8 cellular contexts compared by ENCODE assay signal in genomic region chrX:131262738-131263679, GRCh38. TPM values are rescaled to one million over a fixed set of nuclear protein-coding genes. Genes with fewer than 3 reads are reported as not detected.
DNase-seq lines count a peak whose midpoint lies in the region; ATAC-seq and TF ChIP-seq lines count a peak whose summit lies in the region.

No MANE protein-coding gene starts in this region.

- ATAC-seq in gastrocnemius medialis: no peak

- H3K27ac ChIP-seq in esophagus squamous epithelium: no peak overlapping the region
- H3K27ac ChIP-seq in gastrocnemius medialis: no peak overlapping the region

- H3K4me3 ChIP-seq in esophagus squamous epithelium (no peak overlapping the region), gastrocnemius medialis (no peak overlapping the region)

- H3K4me3 Mint-ChIP-seq in activated CD4-positive, alpha-beta memory T cell treated with anti-CD3 and anti-CD28 coated beads, Interleukin-2, amount 10 ng/mL, durations not matched to agents 7 days and 5 days: no peak overlapping the region
- no peak overlapping the region for H3K4me3 Mint-ChIP-seq in neural crest cell

- H3K4me1 Mint-ChIP-seq in activated CD4-positive, alpha-beta memory T cell treated with anti-CD3 and anti-CD28 coated beads, Interleukin-2, amount 10 ng/mL, durations not matched to agents 7 days and 5 days: peaks cover 3% of the 10 kb centered on the region
- H3K4me1 Mint-ChIP-seq in neural crest cell: no peaks in the 10 kb centered on the region

- TF ChIP-seq POLR2A in esophagus squamous epithelium (IDR thresholded peaks at IDR 0.05) (no peak), gastrocnemius medialis (IDR thresholded peaks at IDR 0.05) (no peak)

- intact Hi-C loops in esophagus squamous epithelium (cut with DNase I): no loop called here
- intact Hi-C loops in gastrocnemius medialis (cut with DNase I; ENCODE audit: low total_unique reads): no loop called here

- H3K9me3 Mint-ChIP-seq in activated CD4-positive, alpha-beta memory T cell treated with anti-CD3 and anti-CD28 coated beads, Interleukin-2, amount 10 ng/mL, durations not matched to agents 7 days and 5 days: no peaks in the 10 kb centered on the region
- peaks cover 6% of the 10 kb centered on the region for H3K9me3 Mint-ChIP-seq in neural crest cell

- H3K4me1 ChIP-seq in esophagus squamous epithelium: no peaks in the 10 kb centered on the region
- H3K4me1 ChIP-seq in gastrocnemius medialis: no peaks in the 10 kb centered on the region

- CTCF ChIA-PET in activated CD4-positive, alpha-beta memory T cell treated with anti-CD3 and anti-CD28 coated beads, Interleukin-2, amount 10 ng/mL, durations not matched to agents 7 days and 5 days (lab: Charles Lee): interaction anchor here (0.7 kb wide), 1 partner anchor 102 kb away, joined by 3 read pairs; no protein-coding TSS in a partner anchor

- TF ChIP-seq CTCF in neural crest cell (conservative IDR thresholded peaks at IDR 0.05) (peak; percentile 62), esophagus squamous epithelium (IDR thresholded peaks at IDR 0.05) (no peak), gastrocnemius medialis (IDR thresholded peaks at IDR 0.05 in 4 of 5, conservative IDR thresholded peaks at IDR 0.05 in 1 of 5) (peak in 2 of 5 experiments; percentile 11)

- no peaks in the 10 kb centered on the region for H3K27me3 Mint-ChIP-seq in activated CD4-positive, alpha-beta memory T cell treated with anti-CD3 and anti-CD28 coated beads, Interleukin-2, amount 10 ng/mL, durations not matched to agents 7 days and 5 days
- H3K27me3 Mint-ChIP-seq in neural crest cell (ENCODE audit: low read depth): no peaks in the 10 kb centered on the region

- in situ Hi-C loops in gastrocnemius medialis (cut with MboI; ENCODE audit: low sequenced_read_pairs in 4 of 4): no loop called here

- no peaks in the 10 kb centered on the region for H3K9me3 ChIP-seq in esophagus squamous epithelium
- H3K9me3 ChIP-seq in gastrocnemius medialis: no peaks in the 10 kb centered on the region

- DNase-seq in DMS 273 (lab: John Stamatoyannopoulos, UW; ENCODE audit: unreplicated experiment) (peak; percentile 26), DMS 273 treated with DMSO at 0.1 percent for 48 hours (lab: John Stamatoyannopoulos, UW) (no peak), neural crest cell (ENCODE audit: low read depth, low spot score) (no peak), esophagus squamous epithelium (lab: John Stamatoyannopoulos, UW) (no peak), gastrocnemius medialis (no peak), NCI-H446 (lab: John Stamatoyannopoulos, UW) (no peak)
- DNase-seq in activated CD4-positive, alpha-beta memory T cell treated with anti-CD3 and anti-CD28 coated beads, Interleukin-2, amount 10 ng/mL, durations not matched to agents 7 days and 5 days: peak; percentile 17

- TF ChIP-seq EP300 in Ishikawa (IDR thresholded peaks at IDR 0.05; ENCODE audit: borderline replicate concordance): no peak

- POLR2A ChIA-PET in activated CD4-positive, alpha-beta memory T cell treated with anti-CD3 and anti-CD28 coated beads, Interleukin-2, amount 10 ng/mL, durations not matched to agents 7 days and 5 days (lab: Charles Lee): no interaction called here

- no peaks in the 10 kb centered on the region for H3K36me3 ChIP-seq in esophagus squamous epithelium
- H3K36me3 ChIP-seq in gastrocnemius medialis: no peaks in the 10 kb centered on the region

- WGBS in esophagus squamous epithelium, 2 donors: 50 to 57% methylated on average over 10 to 13 of the region's 13 CpGs

- TF ChIP-seq RAD21 in Ishikawa (IDR thresholded peaks at IDR 0.05; ENCODE audit: low read depth): peak; percentile 42; the same call in 1 of the 2 replicates

- H3K27ac Mint-ChIP-seq in activated CD4-positive, alpha-beta memory T cell treated with anti-CD3 and anti-CD28 coated beads, Interleukin-2, amount 10 ng/mL, durations not matched to agents 7 days and 5 days: no peak overlapping the region
- no peak overlapping the region for H3K27ac Mint-ChIP-seq in neural crest cell (ENCODE audit: unreplicated experiment)

- H3K27me3 ChIP-seq in esophagus squamous epithelium: no peaks in the 10 kb centered on the region
- no peaks in the 10 kb centered on the region for H3K27me3 ChIP-seq in gastrocnemius medialis

- no peaks in the 10 kb centered on the region for H3K36me3 Mint-ChIP-seq in activated CD4-positive, alpha-beta memory T cell treated with anti-CD3 and anti-CD28 coated beads, Interleukin-2, amount 10 ng/mL, durations not matched to agents 7 days and 5 days (ENCODE audit: low read depth)
- H3K36me3 Mint-ChIP-seq in neural crest cell (ENCODE audit: low read depth): no peaks in the 10 kb centered on the region

TF ChIP-seq in Ishikawa, 13 proteins besides CTCF, POLR2A, EP300 and RAD21:
- TF ChIP-seq USF1 (IDR thresholded peaks at IDR 0.05): peak; percentile 26; the same call in 1 of the 2 replicates
- TF ChIP-seq TAF1 (IDR thresholded peaks at IDR 0.05; ENCODE audit: low read depth): no peak

RNA-seq across cellular contexts. Expression of gene IGSF1, which starts 26.1 kb away (rescaled TPM):
- not detected for total RNA-seq in activated CD4-positive, alpha-beta memory T cell treated with anti-CD3 and anti-CD28 coated beads, Interleukin-2, amount 10 ng/mL, durations not matched to agents 7 days and 5 days
- 3.8 and 3.9 TPM in 2 replicates for total RNA-seq in neural crest cell
- under 1 TPM in 1 of 4 donors, not detected in 3; 0.76 TPM for total RNA-seq in esophagus squamous epithelium
- total RNA-seq in gastrocnemius medialis: under 1 TPM in 1 of 4 donors, not detected in 3; 0.56 TPM

Comparison
In these comparisons a context has a peak if more than half of its experiments do, and no peak if none do; other contexts are left out.
1. DNase-seq: peak in DMS 273 (single experiment) and activated CD4-positive, alpha-beta memory T cell treated with anti-CD3 and anti-CD28 coated beads, Interleukin-2, amount 10 ng/mL, durations not matched to agents 7 days and 5 days (single experiment); none in DMS 273 treated with DMSO at 0.1 percent for 48 hours (single experiment), neural crest cell (single experiment), esophagus squamous epithelium (single experiment), gastrocnemius medialis (0 of 2) and NCI-H446 (0 of 2).